Comparison of ENCODE assay signal across 8 cellular contexts in the genomic region with DNA sequence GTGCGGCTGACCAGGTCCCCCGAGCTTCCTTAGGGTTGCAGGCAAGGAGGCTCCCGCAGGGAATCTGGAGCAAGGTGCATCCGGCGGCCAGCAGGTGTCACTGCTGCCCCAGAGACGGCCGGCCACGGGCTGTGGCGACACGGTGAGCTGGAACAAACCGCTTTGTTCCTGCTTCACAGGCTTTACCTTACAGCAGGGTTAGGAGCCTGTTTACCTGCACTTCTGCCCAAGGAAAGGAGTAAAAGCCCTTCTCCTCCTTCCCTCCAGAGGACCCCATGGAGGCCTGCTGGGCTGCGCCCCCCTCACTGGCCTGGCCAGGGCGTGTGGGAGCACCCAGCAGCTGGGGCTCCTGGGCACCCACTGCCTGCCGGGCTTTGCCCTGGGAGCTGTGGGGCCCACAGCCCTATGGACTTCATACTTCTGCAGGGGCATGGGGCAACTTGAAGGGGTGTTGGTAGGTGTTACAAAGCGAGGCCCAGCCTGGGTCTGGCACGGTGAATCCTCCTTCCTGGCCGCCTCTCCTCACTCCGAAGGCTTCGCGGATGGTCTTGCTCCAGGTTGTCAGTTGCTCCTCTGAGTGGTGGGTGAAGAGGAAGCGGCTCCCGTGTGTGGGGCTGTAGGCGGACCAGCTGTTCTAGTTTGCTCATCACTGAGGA.
DNase-seq lines count a peak whose midpoint lies in the region; ATAC-seq and TF ChIP-seq lines count a peak whose summit lies in the region.

No MANE protein-coding gene starts in this region.

- intact Hi-C loops in HCT116 (cut with micrococcal nuclease): loop anchor here (1.0 to 10.0 kb wide), 7 partner anchors 119 to 1931 kb away; no protein-coding TSS in a partner anchor
- intact Hi-C loops in gastrocnemius medialis (cut with DNase I; ENCODE audit: low total_unique reads): loop anchor here (2.0 to 5.0 kb wide), 4 partner anchors 19 to 1446 kb away; no protein-coding TSS in a partner anchor

- TF ChIP-seq RAD21 in HCT116 (IDR thresholded peaks at IDR 0.05; ENCODE audit: low read depth): peak; percentile 99

- CTCF ChIA-PET in HCT116 (lab: Charles Lee): interaction anchor here (0.6 to 2.6 kb wide), 54 partner anchors 10 to 1458 kb away, joined by 3 to 60 read pairs (median 4); partner anchors contain the start of gene SUPT3H

- TF ChIP-seq POLR2A in HCT116 (IDR thresholded peaks at IDR 0.05; ENCODE audit: borderline replicate concordance, extremely low read depth, insufficient read depth, insufficient read length) (no peak), gastrocnemius medialis (IDR thresholded peaks at IDR 0.05) (no peak)

- no peaks in the 10 kb centered on the region for H3K79me2 ChIP-seq in HCT116 (ENCODE audit: insufficient read depth, low read length)
- no peaks in the 10 kb centered on the region for H3K79me2 ChIP-seq in hepatocyte

- H3K27ac ChIP-seq in HCT116 (ENCODE audit: low read depth, low read length) (peak overlapping the region; percentile 13; the same call in 1 of the 2 replicates), hepatocyte (peak overlapping the region; percentile 64), gastrocnemius medialis (no peak overlapping the region)

- H3K4me1 ChIP-seq in HCT116 (ENCODE audit: control insufficient read depth in 1 of 2, insufficient read depth in 2 of 2, low read length in 2 of 2): peaks cover 3 to 12% of the 10 kb centered on the region in 2 experiments; a peak in 3 of 4 replicates
- peaks cover 11% of the 10 kb centered on the region for H3K4me1 ChIP-seq in hepatocyte (ENCODE audit: insufficient read depth)
- peaks cover 21 to 47% of the 10 kb centered on the region in 2 donors for H3K4me1 ChIP-seq in gastrocnemius medialis

- H3K36me3 ChIP-seq in HCT116 (ENCODE audit: control insufficient read depth in 1 of 2, insufficient read depth in 2 of 2, low read length in 2 of 2): no peaks in the 10 kb centered on the region
- no peaks in the 10 kb centered on the region for H3K36me3 ChIP-seq in hepatocyte (replicated peaks; ENCODE audit: insufficient read depth, low read depth)
- no peaks in the 10 kb centered on the region for H3K36me3 ChIP-seq in gastrocnemius medialis

- POLR2A ChIA-PET in HCT116 (lab: Charles Lee): interaction anchor here (0.8 to 1.2 kb wide), 3 partner anchors 14 to 1447 kb away, joined by 3 to 6 read pairs (median 3); no protein-coding TSS in a partner anchor

- no peaks in the 10 kb centered on the region for H3K27me3 ChIP-seq in HCT116 (ENCODE audit: insufficient read depth, low read length)
- H3K27me3 ChIP-seq in hepatocyte: no peaks in the 10 kb centered on the region
- H3K27me3 ChIP-seq in gastrocnemius medialis: no peaks in the 10 kb centered on the region

- H4K20me1 ChIP-seq in HCT116 (ENCODE audit: insufficient read depth) (no peaks in the 10 kb centered on the region), hepatocyte (ENCODE audit: insufficient read depth, poor library complexity, severe bottlenecking) (no peaks in the 10 kb centered on the region)

- H2AFZ ChIP-seq in HCT116 (ENCODE audit: low read depth, low read length, poor library complexity, severe bottlenecking): peak overlapping the region; percentile 26
- peak overlapping the region; percentile 51 for H2AFZ ChIP-seq in hepatocyte

- H3K9ac ChIP-seq in HCT116 (ENCODE audit: low read length): no peak overlapping the region

- H3K9me2 ChIP-seq in HCT116 (ENCODE audit: insufficient read depth): no peaks in the 10 kb centered on the region
- H3K9me2 ChIP-seq in hepatocyte (replicated peaks; ENCODE audit: insufficient read depth): no peaks in the 10 kb centered on the region

- no peaks in the 10 kb centered on the region for H3K9me3 ChIP-seq in HCT116 (ENCODE audit: control insufficient read depth in 1 of 2, insufficient read depth in 1 of 2, low read depth in 1 of 2, low read length in 2 of 2)
- no peaks in the 10 kb centered on the region for H3K9me3 ChIP-seq in hepatocyte (ENCODE audit: low read depth)
- H3K9me3 ChIP-seq in gastrocnemius medialis: no peaks in the 10 kb centered on the region

- peak; percentile 99 for ATAC-seq in HCT116
- peak; percentile 75 to 82 for ATAC-seq in gastrocnemius medialis
- no peak for ATAC-seq in GM21360 (IDR thresholded peaks at IDR 0.05; ENCODE audit: unreplicated experiment)

- WGBS in hepatocyte (ENCODE audit: low lambda C conversion rate, missing lambda C conversion rate): 47% methylated on average over 23 of the region's 23 CpGs

- DNase-seq in ELR (ENCODE audit: low read depth) (peak; percentile 79), HCT116 (ENCODE audit: low read depth, low spot score) (peak; percentile 51), NCI-H1105 treated with DMSO at 0.1 percent for 48 hours (lab: John Stamatoyannopoulos, UW) (peak; percentile 77), T-helper 1 cell (peak; percentile 33 to 66 (median 48)), amygdala (lab: John Stamatoyannopoulos, UW) (peak in 54 of 56 donors; percentile 15 to 83 (median 60)), hepatocyte (ENCODE audit: low spot score) (peak; percentile 92), gastrocnemius medialis (peak; percentile 58 to 68)

- peak; percentile 82 to 96 (median 86) for TF ChIP-seq CTCF in HCT116 (IDR thresholded peaks at IDR 0.05 in 2 of 3, conservative IDR thresholded peaks at IDR 0.05 in 1 of 3; ENCODE audit: borderline replicate concordance in 1 of 3, insufficient read depth in 1 of 3, low read depth in 2 of 3, low read length in 2 of 3)
- peak; percentile 98 for TF ChIP-seq CTCF in hepatocyte (IDR thresholded peaks at IDR 0.05; ENCODE audit: poor library complexity)
- peak; percentile 88 to 95 (median 92) for TF ChIP-seq CTCF in gastrocnemius medialis (IDR thresholded peaks at IDR 0.05 in 4 of 5, conservative IDR thresholded peaks at IDR 0.05 in 1 of 5)

- BruUV-seq in HCT116 (replicated peaks; lab: Mats Ljungman, UMichigan): no TSS peak

- peak overlapping the region in 1 of 2 experiments; percentile 11; a peak in 1 of 4 replicates for H3K4me3 ChIP-seq in HCT116 (replicated peaks in 1 of 2; ENCODE audit: low read depth in 1 of 2, low read length in 2 of 2)
- H3K4me3 ChIP-seq in hepatocyte: no peak overlapping the region
- peak overlapping the region in 1 of 4 donors; percentile 17 for H3K4me3 ChIP-seq in gastrocnemius medialis

- in situ Hi-C loops in gastrocnemius medialis (cut with MboI; ENCODE audit: low sequenced_read_pairs in 4 of 4): loop anchor here in 3 of 4 donors (10.0 to 25.0 kb wide), 4 partner anchors 161 to 1436 kb away; no protein-coding TSS in a partner anchor

- RAD21 ChIA-PET in HCT116 (lab: Charles Lee; ENCODE audit: low non-redundant PET in 1 of 2, low total read pairs in 2 of 2, uncharacterized antibody in 2 of 2, unreplicated experiment in 2 of 2): interaction anchor here (0.6 to 1.9 kb wide), 16 partner anchors 14 to 1446 kb away, joined by 3 to 11 read pairs (median 3); no protein-coding TSS in a partner anchor

- H3K4me2 ChIP-seq in HCT116 (ENCODE audit: low read length): peak overlapping the region; percentile 61
- H3K4me2 ChIP-seq in hepatocyte: peak overlapping the region; percentile 43

TF ChIP-seq in HCT116, 20 proteins besides CTCF, POLR2A, EP300 and RAD21:
- TF ChIP-seq SRF (IDR thresholded peaks at IDR 0.05; ENCODE audit: low read depth) (no peak), POLR2AphosphoS5 (IDR thresholded peaks at IDR 0.05; ENCODE audit: low read depth, low read length) (peak; percentile 22; the same call in 1 of the 2 replicates), TCF7L2 (IDR thresholded peaks at IDR 0.05; ENCODE audit: borderline replicate concordance, extremely low read depth, insufficient read depth, insufficient read length) (peak; percentile 19)
TF ChIP-seq in HCT116: peak in this region for 2.

Comparison
In these comparisons a context has a peak if more than half of its experiments do, and no peak if none do; other contexts are left out.
1. H3K27ac ChIP-seq: peak in HCT116 (single experiment) and hepatocyte (single experiment); none in gastrocnemius medialis (0 of 4).
2. Peak in every context shown above with its lines, with median percentiles within 50 percentile points of each other: DNase-seq and CTCF ChIP-seq.